18 cellular contexts compared by ENCODE assay signal in the genomic region with DNA sequence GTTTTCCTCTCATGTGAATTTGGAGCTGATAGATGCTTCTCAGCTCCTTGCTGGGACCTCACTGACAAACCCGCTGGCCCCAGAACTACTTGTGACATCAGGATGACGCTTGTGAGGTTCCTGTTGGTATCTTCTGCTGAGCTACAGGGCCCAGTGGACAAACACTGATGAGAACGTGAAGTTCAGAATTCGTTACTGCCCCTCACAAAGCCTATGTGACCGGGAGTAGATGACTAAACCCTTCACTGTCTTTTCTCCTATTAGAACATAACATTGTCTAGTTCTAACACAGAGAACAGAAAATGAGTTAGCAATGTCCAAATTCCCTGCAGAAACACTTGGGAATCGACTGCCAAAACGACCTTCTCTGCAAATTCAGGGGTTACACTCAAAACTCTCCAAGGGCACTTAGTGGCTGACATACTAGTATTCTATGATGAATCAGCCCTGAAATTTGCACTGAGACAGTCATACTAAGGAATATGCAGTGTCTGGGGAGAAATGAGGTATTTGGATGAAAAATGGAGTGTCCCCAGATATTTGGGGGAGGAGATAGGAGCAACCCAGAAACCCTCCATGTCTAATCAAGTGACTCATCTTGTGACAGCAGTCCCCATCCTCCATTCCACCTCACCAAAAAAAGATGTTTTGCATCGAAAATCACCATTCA.
DNase-seq lines count a peak whose midpoint lies in the region; ATAC-seq and TF ChIP-seq lines count a peak whose summit lies in the region.
"Had no signal": no experiment of that assay in that cellular context is flagged by ENCODE, and none has a peak within 500 bp of the region (broad histone marks: within the 10 kb centered on the region; RNA-seq: fewer than 3 reads in every experiment).

No MANE protein-coding gene starts in this region.

- H3K4me1 ChIP-seq in suprapubic skin (peaks cover 15% of the 10 kb centered on the region), right lobe of liver (peaks cover 0 to 25% (median 4%) of the 10 kb centered on the region in 4 donors)
- H3K4me1 ChIP-seq: HAP-1, uterus had no signal

- TF ChIP-seq EP300 in suprapubic skin (IDR thresholded peaks at IDR 0.05): no peak

- no peaks in the 10 kb centered on the region for H3K36me3 ChIP-seq in brain microvascular endothelial cell (replicated peaks)
- H3K36me3 ChIP-seq in suprapubic skin: no peaks in the 10 kb centered on the region
- no peaks in the 10 kb centered on the region for H3K36me3 ChIP-seq in right lobe of liver
- H3K36me3 ChIP-seq: HAP-1, uterus had no signal

- in situ Hi-C loops in brain microvascular endothelial cell (cut with HindIII; ENCODE audit: low pct_ligation_motif_present, low sequenced_read_pairs): no loop called here

- DNase-seq in HCEC 1CT (peak; percentile 75), brain microvascular endothelial cell (peak; percentile 82), left ventricle myocardium superior (peak; percentile 63), suprapubic skin (ENCODE audit: low spot score in 2 of 2) (peak in 1 of 2 donors; percentile 75), SKM-1 treated with dmso at 0.1 percent for 144 hours (lab: John Stamatoyannopoulos, UW; ENCODE audit: unreplicated experiment) (no peak), right lobe of liver (no peak)
- DNase-seq in stimulated activated CD4-positive, alpha-beta T cell treated with anti-CD3 and anti-CD28 coated beads, Interleukin-2, amount 100 ng/mL, for 24 hours: no peak
- DNase-seq: activated CD4-positive, alpha-beta T cell treated with anti-CD3 and anti-CD28 coated beads, Interleukin-2, amount 50 U/mL, for 48 hours; anterior cingulate cortex; CD8-positive, alpha-beta memory T cell; effector memory CD4-positive, alpha-beta T cell; head of caudate nucleus; naive thymus-derived CD8-positive, alpha-beta T cell; NCI-H187; NCI-H82; stimulated activated naive B cell treated with anti-CD40 and anti-IgM and Interleukin-4, amounts not matched to agents 10 μg/mL and 1 μg/mL and 100 μg/mL, for 72 hours; uterus had no signal

- no peak overlapping the region for H3K4me3 ChIP-seq in brain microvascular endothelial cell (ENCODE audit: low read depth, low read length)
- H3K4me3 ChIP-seq in suprapubic skin: no peak overlapping the region
- no peak overlapping the region for H3K4me3 ChIP-seq in right lobe of liver
- H3K4me3 ChIP-seq: HAP-1, uterus had no signal

- H3K27me3 ChIP-seq in brain microvascular endothelial cell (replicated peaks) (no peaks in the 10 kb centered on the region), suprapubic skin (no peaks in the 10 kb centered on the region), right lobe of liver (no peaks in the 10 kb centered on the region)
- H3K27me3 ChIP-seq: uterus had no signal

- peak overlapping the region; percentile 71 for H3K27ac ChIP-seq in brain microvascular endothelial cell
- H3K27ac ChIP-seq in suprapubic skin: peak overlapping the region; percentile 72
- no peak overlapping the region for H3K27ac ChIP-seq in right lobe of liver

- 63% methylated on average over 8 of the region's 8 CpGs for WGBS in suprapubic skin
- 78% methylated on average over 7 of the region's 8 CpGs for WGBS in right lobe of liver (ENCODE audit: insufficient coverage, low coverage, low lambda C conversion rate, missing lambda C conversion rate)

- ATAC-seq in left ventricle myocardium superior (peak; percentile 92), right lobe of liver (no peak)
- ATAC-seq: naive thymus-derived CD8-positive, alpha-beta T cell; stimulated activated naive B cell treated with anti-CD40 and anti-IgM and Interleukin-4, amounts not matched to agents 10 μg/mL and 1 μg/mL and 100 μg/mL, for 72 hours had no signal

- TF ChIP-seq CTCF in brain microvascular endothelial cell (IDR thresholded peaks at IDR 0.05; ENCODE audit: low read depth, low read length, missing control alignments) (no peak), suprapubic skin (IDR thresholded peaks at IDR 0.05) (no peak), right lobe of liver (IDR thresholded peaks at IDR 0.05) (no peak)

- intact Hi-C loops in left ventricle myocardium superior (cut with micrococcal nuclease): no loop called here
- intact Hi-C loops in right lobe of liver (cut with DNase I): no loop called here

- TF ChIP-seq POLR2A in suprapubic skin (IDR thresholded peaks at IDR 0.05): no peak
- TF ChIP-seq POLR2A in right lobe of liver (IDR thresholded peaks at IDR 0.05): no peak

- no peaks in the 10 kb centered on the region for H3K9me3 ChIP-seq in suprapubic skin
- H3K9me3 ChIP-seq in right lobe of liver: no peaks in the 10 kb centered on the region
- H3K9me3 ChIP-seq: HAP-1, uterus had no signal

Comparison
In these comparisons a context has a peak if more than half of its experiments do, and no peak if none do; other contexts are left out.
1. DNase-seq: peak in HCEC 1CT (single experiment), brain microvascular endothelial cell (single experiment) and left ventricle myocardium superior (single experiment); none in SKM-1 treated with dmso at 0.1 percent for 144 hours (single experiment), right lobe of liver (0 of 3) and stimulated activated CD4-positive, alpha-beta T cell treated with anti-CD3 and anti-CD28 coated beads, Interleukin-2, amount 100 ng/mL, for 24 hours (0 of 2).
2. H3K27ac ChIP-seq: peak in brain microvascular endothelial cell (single experiment) and suprapubic skin (single experiment); none in right lobe of liver (0 of 3).